ENCODE assay signal across 1 cellular context in the genomic region with DNA sequence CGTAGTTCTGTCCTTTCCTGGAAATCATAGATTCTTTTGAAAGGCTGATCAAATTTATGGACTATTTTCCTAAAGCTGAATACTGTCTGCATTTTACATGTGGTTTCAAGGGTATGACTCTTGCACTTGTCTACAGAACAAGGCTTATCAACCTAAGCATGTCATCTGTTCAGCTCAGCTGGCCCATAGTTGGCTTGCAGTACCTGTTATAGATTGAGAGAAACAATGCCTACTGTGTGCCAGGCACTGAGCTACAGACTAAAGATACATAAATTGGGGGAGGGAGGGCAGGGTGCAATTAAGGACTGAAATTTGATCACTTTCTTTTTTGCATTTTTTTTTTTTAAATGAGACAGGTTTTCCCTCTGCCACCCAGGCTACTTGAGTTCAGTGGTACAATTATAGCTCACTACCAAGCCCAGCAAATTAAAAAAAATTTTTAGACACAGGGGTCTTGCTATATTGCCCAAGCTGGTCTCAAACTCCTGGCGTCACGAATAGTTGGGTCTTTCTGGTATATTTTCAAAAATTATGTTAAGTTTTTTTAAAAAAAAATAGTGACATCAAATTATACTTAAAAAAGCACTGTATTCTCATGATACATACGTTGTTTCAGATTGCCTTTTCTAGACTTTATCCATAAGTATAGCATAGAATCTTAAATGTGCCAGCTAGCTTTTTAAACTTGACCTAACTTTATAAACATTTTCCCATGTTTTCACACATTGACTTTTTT.
TF ChIP-seq lines count a peak whose summit lies in the region.

No MANE protein-coding gene starts in this region.

TF ChIP-seq in GM12878, 131 proteins besides CTCF, POLR2A, EP300 and RAD21:
- TF ChIP-seq CUX1 (IDR thresholded peaks at IDR 0.05; ENCODE audit: insufficient replicate concordance, low read depth, low read length), result no peak
- no peak for TF ChIP-seq MXI1 (IDR thresholded peaks at IDR 0.05; ENCODE audit: low read depth, low read length)
- TF ChIP-seq ZBTB40 (IDR thresholded peaks at IDR 0.05; ENCODE audit: borderline replicate concordance), result no peak
- TF ChIP-seq RAD51 (IDR thresholded peaks at IDR 0.05), result no peak
